In the genomic region with DNA sequence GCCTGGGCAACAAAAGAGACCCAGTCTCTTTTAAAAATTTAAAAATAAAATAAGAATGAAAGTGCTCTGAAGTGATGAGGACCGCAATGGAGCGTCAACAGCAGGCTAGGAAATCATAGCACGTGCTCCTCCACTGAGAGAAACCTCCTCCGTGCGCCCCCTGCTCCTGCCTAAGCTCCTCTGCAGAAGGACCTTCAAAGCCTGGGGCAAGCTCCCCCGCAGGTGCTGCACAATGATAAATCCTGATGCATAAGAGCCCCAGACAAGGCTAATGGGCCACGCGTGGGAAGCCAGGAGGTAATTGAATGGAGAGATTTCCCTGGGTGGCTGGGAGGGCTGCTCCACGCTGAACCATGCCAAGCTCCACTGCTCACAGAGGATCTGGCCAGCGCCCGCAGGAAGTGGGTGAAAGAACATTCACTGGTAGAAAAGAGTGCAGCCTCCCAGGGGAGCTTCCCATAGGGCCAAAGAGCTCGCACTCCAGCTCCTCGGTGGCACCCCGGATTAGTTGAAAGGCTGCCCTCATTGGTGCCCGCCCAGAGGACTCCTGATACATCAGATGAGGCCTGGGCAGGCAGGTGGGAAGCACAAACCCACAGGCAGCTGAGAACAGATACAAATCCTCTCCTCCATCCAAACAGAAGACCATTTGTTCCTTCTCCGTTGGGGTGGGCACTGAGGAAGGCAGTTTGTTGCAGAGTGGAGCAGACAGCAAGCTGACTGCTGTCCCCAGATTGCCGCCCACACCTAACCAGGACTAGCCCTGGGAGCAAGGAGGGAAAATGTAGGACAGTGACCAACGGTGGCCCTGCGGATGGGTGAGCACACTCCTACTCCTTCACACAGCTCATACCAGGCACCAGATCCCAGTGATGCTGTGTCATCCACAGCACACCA, we compare ENCODE assay signal across 1 cellular context.
TF ChIP-seq lines count a peak whose summit lies in the region.

No MANE protein-coding gene starts in this region.

TF ChIP-seq in SK-N-SH, 30 proteins besides CTCF, POLR2A, EP300 and RAD21 (continued from another document):
- TF ChIP-seq SMC3 (IDR thresholded peaks at IDR 0.05; ENCODE audit: low read depth, low read length) (no peak), RCOR1 (IDR thresholded peaks at IDR 0.05; ENCODE audit: low read length) (no peak), MEF2A (IDR thresholded peaks at IDR 0.05; ENCODE audit: borderline replicate concordance, low read depth) (no peak), YY1 (IDR thresholded peaks at IDR 0.05; ENCODE audit: low read depth) (no peak), SIN3A (IDR thresholded peaks at IDR 0.05; ENCODE audit: borderline replicate concordance, low read depth, low read length) (no peak), RXRA (IDR thresholded peaks at IDR 0.05; ENCODE audit: borderline replicate concordance, low read depth) (no peak), MAX (IDR thresholded peaks at IDR 0.05; ENCODE audit: low read depth) (no peak), JUND (IDR thresholded peaks at IDR 0.05) (no peak), FOSL2 (IDR thresholded peaks at IDR 0.05; ENCODE audit: borderline replicate concordance, low read depth) (no peak), ELF1 (IDR thresholded peaks at IDR 0.05) (no peak)
